22 cellular contexts compared by ENCODE assay signal in genomic region chr13:26328326-26328725, GRCh38.
DNase-seq lines count a peak whose midpoint lies in the region; ATAC-seq, FAIRE-seq and TF ChIP-seq lines count a peak whose summit lies in the region.
"Had no signal": no experiment of that assay in that cellular context is flagged by ENCODE, and none has a peak within 500 bp of the region (broad histone marks: within the 10 kb centered on the region; RNA-seq: fewer than 3 reads in every experiment).

No MANE protein-coding gene starts in this region.

- H3K4me3 ChIP-seq in KMS-11 (IDR thresholded peaks at IDR 0.05; ENCODE audit: insufficient read depth, low read depth, low read length) (no peak overlapping the region), hepatocyte (no peak overlapping the region), small intestine (ENCODE audit: low read depth in 1 of 2, low read length in 2 of 2) (no peak overlapping the region), neuronal stem cell (ENCODE audit: low read length in 2 of 2) (no peak overlapping the region)
- H3K4me3 ChIP-seq: BLaER1 treated with 17β-estradiol and CSF1 and Interleukin-3, amounts not matched to agents 10 nM and 100 nM had no signal

- no peak overlapping the region for H2BK5ac ChIP-seq in neuronal stem cell (ENCODE audit: low read length)

- TF ChIP-seq CTCF in KMS-11 (conservative IDR thresholded peaks at IDR 0.05; ENCODE audit: low read depth, low read length) = no peak
- no peak for TF ChIP-seq CTCF in hepatocyte (IDR thresholded peaks at IDR 0.05; ENCODE audit: poor library complexity)

- H3K4me1 Mint-ChIP-seq in stimulated activated effector memory CD8-positive, alpha-beta T cell treated with anti-CD3 and anti-CD28 coated beads, Interleukin-12 subunit alpha, Interleukin-12 subunit beta, amount 100 ng/mL, for 72 hours = peaks cover 53% of the 10 kb centered on the region

- no peak overlapping the region for H4K8ac ChIP-seq in neuronal stem cell (ENCODE audit: low read depth, low read length)

- H3K4me3 Mint-ChIP-seq in stimulated activated effector memory CD8-positive, alpha-beta T cell treated with anti-CD3 and anti-CD28 coated beads, Interleukin-12 subunit alpha, Interleukin-12 subunit beta, amount 100 ng/mL, for 72 hours = no peak overlapping the region
- H3K4me3 Mint-ChIP-seq: B cell; CD4-positive, CD25-positive, alpha-beta regulatory T cell; H9; IgD-negative memory B cell had no signal

- H4K91ac ChIP-seq in neuronal stem cell (ENCODE audit: low read depth, low read length, poor library complexity) = no peak overlapping the region

- H3K79me2 ChIP-seq in KMS-11 (ENCODE audit: insufficient read depth, low read depth) (peaks cover 14% of the 10 kb centered on the region; the same call in 1 of the 2 replicates), hepatocyte (peaks cover 73% of the 10 kb centered on the region)

- peaks cover 66% of the 10 kb centered on the region for H3K4me1 ChIP-seq in KMS-11 (ENCODE audit: low read depth, poor library complexity, severe bottlenecking)
- H3K4me1 ChIP-seq in hepatocyte (ENCODE audit: insufficient read depth) = peaks cover 8% of the 10 kb centered on the region
- H3K4me1 ChIP-seq in small intestine (ENCODE audit: control insufficient read depth in 2 of 2, insufficient read depth in 1 of 2, low read depth in 1 of 2, low read length in 1 of 2) = no peaks in the 10 kb centered on the region
- no peaks in the 10 kb centered on the region for H3K4me1 ChIP-seq in neuronal stem cell (ENCODE audit: control insufficient read depth in 2 of 2, insufficient read depth in 1 of 2, low read depth in 1 of 2, low read length in 2 of 2)

- H2BK120ac ChIP-seq in neuronal stem cell (ENCODE audit: low read depth, low read length) = no peak overlapping the region

- H3K9me3 Mint-ChIP-seq in stimulated activated effector memory CD8-positive, alpha-beta T cell treated with anti-CD3 and anti-CD28 coated beads, Interleukin-12 subunit alpha, Interleukin-12 subunit beta, amount 100 ng/mL, for 72 hours = no peaks in the 10 kb centered on the region
- H3K9me3 Mint-ChIP-seq: H9 had no signal

- no peak for FAIRE-seq in small intestine (lab: Jason Lieb, UNC)
- FAIRE-seq: G401.6, GM12891, H1, HepG2 had no signal

- H3K9ac ChIP-seq in KMS-11 = no peak overlapping the region
- H3K9ac ChIP-seq in neuronal stem cell (ENCODE audit: low read depth, low read length, poor library complexity) = no peak overlapping the region
- H3K9ac ChIP-seq: BLaER1 treated with 17β-estradiol and CSF1 and Interleukin-3, amounts not matched to agents 10 nM and 100 nM had no signal

- H3K9me3 ChIP-seq in hepatocyte (ENCODE audit: low read depth) (no peaks in the 10 kb centered on the region), small intestine (ENCODE audit: control insufficient read depth, low read depth) (no peaks in the 10 kb centered on the region), neuronal stem cell (replicated peaks in 1 of 2; ENCODE audit: control insufficient read depth in 2 of 2, insufficient read depth in 1 of 2, low read depth in 1 of 2, low read length in 2 of 2) (peaks cover 0 to 2% of the 10 kb centered on the region in 2 donors)

- H2BK12ac ChIP-seq in neuronal stem cell (ENCODE audit: low read length) = no peak overlapping the region

- no peak overlapping the region for H3K23ac ChIP-seq in neuronal stem cell (ENCODE audit: low read depth, low read length, poor library complexity)

- H3K27ac ChIP-seq in KMS-11 (no peak overlapping the region), hepatocyte (peak overlapping the region; percentile 2), small intestine (ENCODE audit: low read depth in 1 of 2, low read length in 1 of 2) (no peak overlapping the region), neuronal stem cell (replicated peaks; ENCODE audit: low read length) (no peak overlapping the region)
- H3K27ac ChIP-seq: BLaER1 treated with 17β-estradiol and CSF1 and Interleukin-3, amounts not matched to agents 10 nM and 100 nM had no signal

- H3K27ac Mint-ChIP-seq in stimulated activated effector memory CD8-positive, alpha-beta T cell treated with anti-CD3 and anti-CD28 coated beads, Interleukin-12 subunit alpha, Interleukin-12 subunit beta, amount 100 ng/mL, for 72 hours = no peak overlapping the region
- H3K27ac Mint-ChIP-seq: B cell; CD4-positive, CD25-positive, alpha-beta regulatory T cell; H9 had no signal

- H3K9me2 ChIP-seq in hepatocyte (replicated peaks; ENCODE audit: insufficient read depth) = no peaks in the 10 kb centered on the region

- no peak overlapping the region for H2AK5ac ChIP-seq in neuronal stem cell (ENCODE audit: low read depth, low read length)

- no peak for ATAC-seq in GM21825 (IDR thresholded peaks at IDR 0.05; ENCODE audit: unreplicated experiment)
- ATAC-seq in stimulated activated effector memory CD8-positive, alpha-beta T cell treated with anti-CD3 and anti-CD28 coated beads, Interleukin-12 subunit alpha, Interleukin-12 subunit beta, amount 100 ng/mL, for 72 hours = no peak
- ATAC-seq: HepG2 had no signal

- H3K4me2 ChIP-seq in KMS-11 = 0 out of 2 replicates have a peak overlapping the region, but pooled peaks have one; percentile 27
- H3K4me2 ChIP-seq in hepatocyte = no peak overlapping the region
- H3K4me2 ChIP-seq in neuronal stem cell (ENCODE audit: insufficient read depth, low read length, poor library complexity, severe bottlenecking) = no peak overlapping the region
- H3K4me2 ChIP-seq: BLaER1 treated with 17β-estradiol and CSF1 and Interleukin-3, amounts not matched to agents 10 nM and 100 nM had no signal

- peak; percentile 50 for DNase-seq in amniotic epithelial cell (ENCODE audit: low read depth)
- no peak for DNase-seq in hepatocyte (ENCODE audit: low spot score)
- peak; percentile 6 for DNase-seq in small intestine
- no peak for DNase-seq in neuronal stem cell (ENCODE audit: low spot score)
- no peak for DNase-seq in stimulated activated effector memory CD8-positive, alpha-beta T cell treated with anti-CD3 and anti-CD28 coated beads, Interleukin-12 subunit alpha, Interleukin-12 subunit beta, amount 100 ng/mL, for 72 hours (ENCODE audit: low spot score in 2 of 2)
- DNase-seq in C1 segment of cervical spinal cord (lab: John Stamatoyannopoulos, UW) = no peak
- DNase-seq: 8988T; CD4-positive, CD25-positive, alpha-beta regulatory T cell; CD8-positive, alpha-beta memory T cell; COR-L47; DMS 273 treated with DMSO at 0.1 percent for 48 hours; DMS53; H9 had no signal

- no peak overlapping the region for H3K14ac ChIP-seq in neuronal stem cell (ENCODE audit: low read length)

- no peaks in the 10 kb centered on the region for H4K20me1 ChIP-seq in KMS-11 (ENCODE audit: insufficient read depth)
- peaks cover 5% of the 10 kb centered on the region for H4K20me1 ChIP-seq in hepatocyte (ENCODE audit: insufficient read depth, poor library complexity, severe bottlenecking)

- H3K36me3 ChIP-seq in KMS-11 (ENCODE audit: insufficient read depth) (no peaks in the 10 kb centered on the region), hepatocyte (replicated peaks; ENCODE audit: insufficient read depth, low read depth) (no peaks in the 10 kb centered on the region), small intestine (ENCODE audit: control insufficient read depth in 2 of 2, insufficient read depth in 2 of 2, low read length in 2 of 2) (no peaks in the 10 kb centered on the region), neuronal stem cell (replicated peaks in 1 of 2; ENCODE audit: control insufficient read depth in 2 of 2, insufficient read depth in 2 of 2, low read length in 2 of 2) (no peaks in the 10 kb centered on the region)

- H2AFZ ChIP-seq in KMS-11 (ENCODE audit: low read depth) (no peak overlapping the region), hepatocyte (no peak overlapping the region), neuronal stem cell (ENCODE audit: low read length) (no peak overlapping the region)

- no peak overlapping the region for H3K4ac ChIP-seq in neuronal stem cell (ENCODE audit: low read length)

- no peaks in the 10 kb centered on the region for H3K36me3 Mint-ChIP-seq in stimulated activated effector memory CD8-positive, alpha-beta T cell treated with anti-CD3 and anti-CD28 coated beads, Interleukin-12 subunit alpha, Interleukin-12 subunit beta, amount 100 ng/mL, for 72 hours

- no peak overlapping the region for H3K18ac ChIP-seq in neuronal stem cell (ENCODE audit: low read length)

- H2BK15ac ChIP-seq in neuronal stem cell (ENCODE audit: low read length) = no peak overlapping the region

- H3K27me3 ChIP-seq in KMS-11 (ENCODE audit: insufficient read depth, low read depth) (no peaks in the 10 kb centered on the region), hepatocyte (no peaks in the 10 kb centered on the region), small intestine (ENCODE audit: control insufficient read depth in 2 of 2, insufficient read depth in 2 of 2, low read length in 2 of 2) (no peaks in the 10 kb centered on the region), neuronal stem cell (ENCODE audit: control insufficient read depth in 3 of 3, insufficient read depth in 3 of 3, low read depth in 1 of 3, low read length in 3 of 3) (no peaks in the 10 kb centered on the region)
- H3K27me3 ChIP-seq: BLaER1 treated with 17β-estradiol and CSF1 and Interleukin-3, amounts not matched to agents 10 nM and 100 nM had no signal

- peaks cover 2% of the 10 kb centered on the region for H3K79me1 ChIP-seq in neuronal stem cell (ENCODE audit: low read depth, low read length)

Comparison
In these comparisons a context has a peak if more than half of its experiments do, and no peak if none do; other contexts are left out.
1. DNase-seq: peak in amniotic epithelial cell (single experiment) and small intestine (single experiment); none in hepatocyte (single experiment), neuronal stem cell (single experiment), stimulated activated effector memory CD8-positive, alpha-beta T cell treated with anti-CD3 and anti-CD28 coated beads, Interleukin-12 subunit alpha, Interleukin-12 subunit beta, amount 100 ng/mL, for 72 hours (0 of 2) and C1 segment of cervical spinal cord (0 of 14).